ENCODE assay signal across 15 cellular contexts in genomic region chr1:9427388-9427787, GRCh38.
A peak's percentile ranks its signal among the peaks of the same experiment; 100 is the strongest.
DNase-seq lines count a peak whose midpoint lies in the region; ATAC-seq and TF ChIP-seq lines count a peak whose summit lies in the region.
"Had no signal": no experiment of that assay in that cellular context is flagged by ENCODE, and none has a peak within 500 bp of the region (broad histone marks: within the 10 kb centered on the region; RNA-seq: fewer than 3 reads in every experiment).

No MANE protein-coding gene starts in this region.

- peaks cover 46% of the 10 kb centered on the region for H3K27me3 Mint-ChIP-seq in activated naive CD4-positive, alpha-beta T cell treated with anti-CD3 and anti-CD28 coated beads, Interleukin-2, amount 10 ng/mL, durations not matched to agents 7 days and 5 days
- H3K27me3 Mint-ChIP-seq in activated T-helper 17 cell treated with anti-CD3 and anti-CD28 coated beads, Interleukin-2, amount 50 U/mL, for 72 hours, result no peaks in the 10 kb centered on the region
- no peaks in the 10 kb centered on the region for H3K27me3 Mint-ChIP-seq in stimulated activated naive B cell treated with anti-CD40 and anti-IgM and Interleukin-4, amounts not matched to agents 10 μg/mL and 1 μg/mL and 100 μg/mL, for 72 hours

- no peaks in the 10 kb centered on the region for H3K79me2 ChIP-seq in MM.1S (ENCODE audit: low read length)

- H2AFZ ChIP-seq in MM.1S (ENCODE audit: low read length), result no peak overlapping the region

- peaks cover 30% of the 10 kb centered on the region for H3F3A ChIP-seq in MM.1S (ENCODE audit: insufficient read depth, low read length)

- H3K27me3 ChIP-seq in MM.1S (replicated peaks; ENCODE audit: insufficient read depth, low read length), result no peaks in the 10 kb centered on the region
- H3K27me3 ChIP-seq in sigmoid colon, result no peaks in the 10 kb centered on the region

- CTCF ChIA-PET in activated naive CD4-positive, alpha-beta T cell treated with anti-CD3 and anti-CD28 coated beads, Interleukin-2, amount 10 ng/mL, durations not matched to agents 7 days and 5 days (lab: Charles Lee), result interaction anchor here (1.2 to 2.3 kb wide), 3 partner anchors 25 to 316 kb away, joined by 3 to 7 read pairs (median 6); no protein-coding TSS in a partner anchor

- no peak for ATAC-seq in activated T-helper 17 cell treated with anti-CD3 and anti-CD28 coated beads, Interleukin-2, amount 50 U/mL, for 72 hours (replicated peaks)
- ATAC-seq in stimulated activated naive B cell treated with anti-CD40 and anti-IgM and Interleukin-4, amounts not matched to agents 10 μg/mL and 1 μg/mL and 100 μg/mL, for 72 hours (replicated peaks), result no peak
- no peak for ATAC-seq in left ventricle myocardium superior

- no peaks in the 10 kb centered on the region for H4K20me1 ChIP-seq in MM.1S (ENCODE audit: insufficient read depth, low read length)

- TF ChIP-seq CTCF in MM.1S (IDR thresholded peaks at IDR 0.05; ENCODE audit: low read length), result no peak
- TF ChIP-seq CTCF in sigmoid colon (IDR thresholded peaks at IDR 0.05), result no peak

- H3K4me1 ChIP-seq in MM.1S (ENCODE audit: low read length) (peaks cover 35% of the 10 kb centered on the region), sigmoid colon (peaks cover 0 to 12% (median 10%) of the 10 kb centered on the region in 4 donors)

- peak overlapping the region; percentile 82; the same call in 1 of the 2 replicates for H3K4me2 ChIP-seq in MM.1S (ENCODE audit: low read depth, low read length)

- no peaks in the 10 kb centered on the region for H3K9me3 Mint-ChIP-seq in activated naive CD4-positive, alpha-beta T cell treated with anti-CD3 and anti-CD28 coated beads, Interleukin-2, amount 10 ng/mL, durations not matched to agents 7 days and 5 days
- H3K9me3 Mint-ChIP-seq in activated T-helper 17 cell treated with anti-CD3 and anti-CD28 coated beads, Interleukin-2, amount 50 U/mL, for 72 hours, result no peaks in the 10 kb centered on the region
- no peaks in the 10 kb centered on the region for H3K9me3 Mint-ChIP-seq in stimulated activated naive B cell treated with anti-CD40 and anti-IgM and Interleukin-4, amounts not matched to agents 10 μg/mL and 1 μg/mL and 100 μg/mL, for 72 hours

- H3K27ac Mint-ChIP-seq in activated naive CD4-positive, alpha-beta T cell treated with anti-CD3 and anti-CD28 coated beads, Interleukin-2, amount 10 ng/mL, durations not matched to agents 7 days and 5 days, result peak overlapping the region; percentile 11
- H3K27ac Mint-ChIP-seq in activated T-helper 17 cell treated with anti-CD3 and anti-CD28 coated beads, Interleukin-2, amount 50 U/mL, for 72 hours, result no peak overlapping the region
- H3K27ac Mint-ChIP-seq in stimulated activated naive B cell treated with anti-CD40 and anti-IgM and Interleukin-4, amounts not matched to agents 10 μg/mL and 1 μg/mL and 100 μg/mL, for 72 hours, result peak overlapping the region; percentile 75

- H3K4me3 ChIP-seq in MM.1S (ENCODE audit: low read length) (no peak overlapping the region), sigmoid colon (no peak overlapping the region)
- H3K4me3 ChIP-seq: HAP-1 had no signal

- no peak for DNase-seq in activated naive CD4-positive, alpha-beta T cell treated with anti-CD3 and anti-CD28 coated beads, Interleukin-2, amount 10 ng/mL, durations not matched to agents 7 days and 5 days
- no peak for DNase-seq in activated naive CD4-positive, alpha-beta T cell (lab: John Stamatoyannopoulos, UW)
- DNase-seq in MM.1S (no peak), LoVo (ENCODE audit: low spot score) (no peak), left ventricle myocardium superior (no peak), sigmoid colon (no peak)
- no peak for DNase-seq in stimulated activated naive B cell treated with anti-CD40 and anti-IgM and Interleukin-4, amounts not matched to agents 10 μg/mL and 1 μg/mL and 100 μg/mL, for 72 hours
- DNase-seq: DMS 273 treated with DMSO at 0.1 percent for 48 hours, EL, NCI-H1092 treated with DMSO at 0.1 percent for 48 hours, NCI-H1694, NCI-H446, SW 1271 had no signal

- H3K9ac ChIP-seq in MM.1S (ENCODE audit: low read length), result no peak overlapping the region

- 62 to 88% methylated on average over 2 of the region's 2 CpGs for WGBS in sigmoid colon, 2 donors

- H3K36me3 ChIP-seq in MM.1S (replicated peaks; ENCODE audit: insufficient read depth, low read length) (no peaks in the 10 kb centered on the region), sigmoid colon (no peaks in the 10 kb centered on the region)
- H3K36me3 ChIP-seq: HAP-1 had no signal

- peaks cover 53% of the 10 kb centered on the region for H3K4me1 Mint-ChIP-seq in activated naive CD4-positive, alpha-beta T cell treated with anti-CD3 and anti-CD28 coated beads, Interleukin-2, amount 10 ng/mL, durations not matched to agents 7 days and 5 days
- peaks cover 27% of the 10 kb centered on the region for H3K4me1 Mint-ChIP-seq in activated T-helper 17 cell treated with anti-CD3 and anti-CD28 coated beads, Interleukin-2, amount 50 U/mL, for 72 hours
- peaks cover 40 to 49% of the 10 kb centered on the region in 2 donors for H3K4me1 Mint-ChIP-seq in stimulated activated naive B cell treated with anti-CD40 and anti-IgM and Interleukin-4, amounts not matched to agents 10 μg/mL and 1 μg/mL and 100 μg/mL, for 72 hours

- H3K9me3 ChIP-seq in MM.1S (replicated peaks; ENCODE audit: insufficient read depth, low read length) (no peaks in the 10 kb centered on the region), sigmoid colon (no peaks in the 10 kb centered on the region)
- H3K9me3 ChIP-seq: HAP-1 had no signal

- no peak for TF ChIP-seq EP300 in sigmoid colon (IDR thresholded peaks at IDR 0.05)

- no peak for TF ChIP-seq POLR2A in sigmoid colon (IDR thresholded peaks at IDR 0.05)

- H3K27ac ChIP-seq in MM.1S (ENCODE audit: low read length) (peak overlapping the region; percentile 90; the same call in 1 of the 2 replicates), sigmoid colon (no peak overlapping the region)

- H3K4me3 Mint-ChIP-seq in activated naive CD4-positive, alpha-beta T cell treated with anti-CD3 and anti-CD28 coated beads, Interleukin-2, amount 10 ng/mL, durations not matched to agents 7 days and 5 days, result no peak overlapping the region
- peak overlapping the region; percentile 26 for H3K4me3 Mint-ChIP-seq in activated T-helper 17 cell treated with anti-CD3 and anti-CD28 coated beads, Interleukin-2, amount 50 U/mL, for 72 hours
- no peak overlapping the region for H3K4me3 Mint-ChIP-seq in stimulated activated naive B cell treated with anti-CD40 and anti-IgM and Interleukin-4, amounts not matched to agents 10 μg/mL and 1 μg/mL and 100 μg/mL, for 72 hours

- H3K9me2 ChIP-seq in MM.1S (replicated peaks; ENCODE audit: insufficient read depth, low read length), result no peaks in the 10 kb centered on the region

- H3K36me3 Mint-ChIP-seq in activated naive CD4-positive, alpha-beta T cell treated with anti-CD3 and anti-CD28 coated beads, Interleukin-2, amount 10 ng/mL, durations not matched to agents 7 days and 5 days, result no peaks in the 10 kb centered on the region
- H3K36me3 Mint-ChIP-seq in activated T-helper 17 cell treated with anti-CD3 and anti-CD28 coated beads, Interleukin-2, amount 50 U/mL, for 72 hours (ENCODE audit: low read depth), result peaks cover 7% of the 10 kb centered on the region
- H3K36me3 Mint-ChIP-seq in stimulated activated naive B cell treated with anti-CD40 and anti-IgM and Interleukin-4, amounts not matched to agents 10 μg/mL and 1 μg/mL and 100 μg/mL, for 72 hours, result no peaks in the 10 kb centered on the region

- intact Hi-C loops in left ventricle myocardium superior (cut with micrococcal nuclease), result no loop called here
- intact Hi-C loops in sigmoid colon (cut with DNase I), result no loop called here
